In genomic region chr2:9752441-9753275, GRCh38 we compare ENCODE assay signal across 9 cellular contexts.
DNase-seq lines count a peak whose midpoint lies in the region; ATAC-seq lines count a peak whose summit lies in the region.
"Had no signal": no experiment of that assay in that cellular context is flagged by ENCODE, and none has a peak within 500 bp of the region (broad histone marks: within the 10 kb centered on the region; RNA-seq: fewer than 3 reads in every experiment).

No MANE protein-coding gene starts in this region.

- peak; percentile 46 for ATAC-seq in GM21447 (IDR thresholded peaks at IDR 0.05; ENCODE audit: unreplicated experiment)
- ATAC-seq in HG02981 (IDR thresholded peaks at IDR 0.05; ENCODE audit: unreplicated experiment): no peak
- ATAC-seq in left colon: no peak

- intact Hi-C loops in left colon (cut with DNase I, micrococcal nuclease): no loop called here

- DNase-seq in RPMI7951 (ENCODE audit: low read depth) (peak; percentile 95), renal cortical epithelial cell (ENCODE audit: low read depth) (peak; percentile 57), caudate nucleus (lab: John Stamatoyannopoulos, UW) (no peak), left colon (no peak), NAMALWA (ENCODE audit: low spot score) (no peak)
- peak; percentile 92 for DNase-seq in activated naive CD4-positive, alpha-beta T cell treated with Interleukin-2 at 50 U/mL for 16 hours

- H3K27ac ChIP-seq in caudate nucleus (ENCODE audit: low read depth, low read length): no peak overlapping the region
- H3K27ac ChIP-seq: VCaP had no signal

Comparison
In these comparisons a context has a peak if more than half of its experiments do, and no peak if none do; other contexts are left out.
1. DNase-seq: peak in RPMI7951 (single experiment), activated naive CD4-positive, alpha-beta T cell treated with Interleukin-2 at 50 U/mL for 16 hours (single experiment) and renal cortical epithelial cell (single experiment); none in caudate nucleus (0 of 61), left colon (0 of 2) and NAMALWA (single experiment).